In genomic region chr18:37144921-37145320, GRCh38 we compare ENCODE assay signal across 25 cellular contexts.
DNase-seq lines count a peak whose midpoint lies in the region; ATAC-seq and TF ChIP-seq lines count a peak whose summit lies in the region.
"Had no signal": no experiment of that assay in that cellular context is flagged by ENCODE, and none has a peak within 500 bp of the region (broad histone marks: within the 10 kb centered on the region; RNA-seq: fewer than 3 reads in every experiment).

No MANE protein-coding gene starts in this region.

- CTCF ChIA-PET in mammary epithelial cell (lab: Charles Lee; ENCODE audit: low non-redundant PET) (no interaction called here), MCF 10A (lab: Yijun Ruan, JAX) (no interaction called here), GM10248 (lab: Yijun Ruan, JAX) (no interaction called here)

- no peaks in the 10 kb centered on the region for H3K9me3 ChIP-seq in mammary epithelial cell (replicated peaks; ENCODE audit: insufficient read depth, low read length)
- H3K9me3 ChIP-seq: A549, BE2C, BLaER1 had no signal

- no peaks in the 10 kb centered on the region for H3K79me2 ChIP-seq in mammary epithelial cell (ENCODE audit: insufficient read depth, low read length)

- H3K4me3 Mint-ChIP-seq in MCF 10A (ENCODE audit: unreplicated experiment), result no peak overlapping the region
- H3K4me3 Mint-ChIP-seq: CD14-positive monocyte; CD4-positive, alpha-beta memory T cell; CD4-positive, CD25-positive, alpha-beta regulatory T cell; CD8-positive, alpha-beta memory T cell had no signal

- TF ChIP-seq CTCF in mammary epithelial cell (conservative IDR thresholded peaks at IDR 0.05 in 1 of 2, IDR thresholded peaks at IDR 0.05 in 1 of 2; ENCODE audit: extremely low read depth in 1 of 2, insufficient read depth in 1 of 2, low read depth in 1 of 2, low read length in 2 of 2) (no peak), MCF 10A (IDR thresholded peaks at IDR 0.05; ENCODE audit: unreplicated experiment) (no peak), epithelial cell of esophagus (IDR thresholded peaks at IDR 0.05; ENCODE audit: insufficient read depth, low read depth, low read length, missing control alignments) (no peak), GM10248 (IDR thresholded peaks at IDR 0.05; ENCODE audit: control extremely low read depth, extremely low read depth, low read depth, missing control alignments) (no peak)

- H2AFZ ChIP-seq in mammary epithelial cell (ENCODE audit: low read depth, low read length), result peak overlapping the region; percentile 62

- peak overlapping the region; percentile 42 for H3K4me2 ChIP-seq in mammary epithelial cell (ENCODE audit: insufficient read depth, low read depth, low read length)
- H3K4me2 ChIP-seq: A549, BLaER1 had no signal

- intact Hi-C loops in mammary epithelial cell (cut with micrococcal nuclease), result no loop called here
- intact Hi-C loops in MCF 10A (cut with micrococcal nuclease), result no loop called here
- intact Hi-C loops in posterior cingulate gyrus (cut with DNase I), result no loop called here

- H3K4me1 Mint-ChIP-seq in MCF 10A (ENCODE audit: insufficient read depth, unreplicated experiment), result no peaks in the 10 kb centered on the region
- H3K4me1 Mint-ChIP-seq: CD14-positive monocyte; CD8-positive, alpha-beta memory T cell had no signal

- no peak overlapping the region for H3K27ac Mint-ChIP-seq in MCF 10A (ENCODE audit: low read depth, unreplicated experiment)
- H3K27ac Mint-ChIP-seq: CD14-positive monocyte; CD4-positive, alpha-beta memory T cell; CD4-positive, CD25-positive, alpha-beta regulatory T cell; CD8-positive, alpha-beta memory T cell had no signal

- no peaks in the 10 kb centered on the region for H3K36me3 Mint-ChIP-seq in MCF 10A (ENCODE audit: insufficient read depth, unreplicated experiment)
- H3K36me3 Mint-ChIP-seq: CD14-positive monocyte; CD4-positive, CD25-positive, alpha-beta regulatory T cell had no signal

- WGBS in mammary epithelial cell (ENCODE audit: low coverage, missing lambda C conversion rate), result 5% methylated on average over 4 of the region's 4 CpGs

- H4K20me1 ChIP-seq in mammary epithelial cell (ENCODE audit: insufficient read depth, low read length), result no peaks in the 10 kb centered on the region
- H4K20me1 ChIP-seq: BLaER1 had no signal

- no peak overlapping the region for H3K4me3 ChIP-seq in mammary epithelial cell (replicated peaks in 1 of 3; ENCODE audit: insufficient read depth in 1 of 3, low read depth in 2 of 3, low read length in 3 of 3)
- H3K4me3 ChIP-seq in epithelial cell of esophagus (ENCODE audit: low read length), result no peak overlapping the region
- H3K4me3 ChIP-seq: A549, BLaER1 had no signal

- dilution Hi-C loops in mammary epithelial cell (cut with HindIII; ENCODE audit: low sequenced_read_pairs), result no loop called here

- H3K27me3 ChIP-seq in mammary epithelial cell (ENCODE audit: insufficient read depth, low read length), result no peaks in the 10 kb centered on the region
- H3K27me3 ChIP-seq: BE2C, BLaER1 had no signal

- POLR2A ChIA-PET in MCF 10A (lab: Yijun Ruan, JAX), result no interaction called here
- POLR2A ChIA-PET in GM10248 (lab: Yijun Ruan, JAX), result no interaction called here

- peak; percentile 29 for ATAC-seq in esophagus mucosa
- ATAC-seq: A549 had no signal

- BruUV-seq in mammary epithelial cell (replicated peaks; lab: Mats Ljungman, UMichigan), result no TSS peak
- BruUV-seq in MCF 10A (replicated peaks; lab: Mats Ljungman, UMichigan), result no TSS peak

- DNase-seq in mammary epithelial cell (peak; percentile 67), MCF 10A (ENCODE audit: unreplicated experiment) (no peak), epithelial cell of esophagus (ENCODE audit: low read depth) (peak; percentile 80), GM10248 (ENCODE audit: extremely low spot score) (no peak), posterior cingulate gyrus (no peak), Ammon's horn (ENCODE audit: low spot score) (no peak)
- DNase-seq: AML-193; BE2C; C1 segment of cervical spinal cord; CD4-positive, alpha-beta memory T cell; CD4-positive, CD25-positive, alpha-beta regulatory T cell; CD8-positive, alpha-beta memory T cell; COR-L47; DMS 273 treated with DMSO at 0.1 percent for 48 hours; DMS153; DMS53; DMS79; DND-41; EL; GDM1 had no signal

- in situ Hi-C loops in mammary epithelial cell (cut with MboI; ENCODE audit: low sequenced_read_pairs in 2 of 2), result no loop called here

- no peaks in the 10 kb centered on the region for H3K27me3 Mint-ChIP-seq in MCF 10A (ENCODE audit: insufficient read depth, unreplicated experiment)
- H3K27me3 Mint-ChIP-seq: CD4-positive, alpha-beta memory T cell; CD4-positive, CD25-positive, alpha-beta regulatory T cell; CD8-positive, alpha-beta memory T cell had no signal

- no peak overlapping the region for H3K9ac ChIP-seq in mammary epithelial cell (ENCODE audit: insufficient read depth, low read length)
- H3K9ac ChIP-seq: BLaER1 had no signal

- peak overlapping the region; percentile 51 for H3K27ac ChIP-seq in mammary epithelial cell (ENCODE audit: insufficient read depth, low read depth, low read length)
- H3K27ac ChIP-seq: 22Rv1, A549, BLaER1 had no signal

- H3K4me1 ChIP-seq in mammary epithelial cell (ENCODE audit: insufficient read depth, low read length), result peaks cover 11% of the 10 kb centered on the region
- H3K4me1 ChIP-seq: A549, BE2C, BLaER1 had no signal

- no peaks in the 10 kb centered on the region for H3K36me3 ChIP-seq in mammary epithelial cell (ENCODE audit: insufficient read depth, low read length)
- H3K36me3 ChIP-seq: BE2C, BLaER1 had no signal

- H3K9me3 Mint-ChIP-seq in MCF 10A (ENCODE audit: unreplicated experiment), result no peaks in the 10 kb centered on the region

Comparison
In these comparisons a context has a peak if more than half of its experiments do, and no peak if none do; other contexts are left out.
1. DNase-seq: peak in mammary epithelial cell (single experiment) and epithelial cell of esophagus (single experiment); none in MCF 10A (single experiment), GM10248 (single experiment), posterior cingulate gyrus (0 of 10) and Ammon's horn (single experiment).